ENCODE assay signal across 2 cellular contexts in genomic region chr17:46167267-46167666, GRCh38.
TF ChIP-seq lines count a peak whose summit lies in the region.

No MANE protein-coding gene starts in this region.

TF ChIP-seq in SK-N-SH, 30 proteins besides CTCF, POLR2A, EP300 and RAD21:
- no peak for TF ChIP-seq USF1 (IDR thresholded peaks at IDR 0.05; ENCODE audit: borderline replicate concordance, low read depth)
- TF ChIP-seq MXI1 (IDR thresholded peaks at IDR 0.05; ENCODE audit: low read depth, low read length) = no peak
- no peak for TF ChIP-seq MAX (IDR thresholded peaks at IDR 0.05; ENCODE audit: low read depth)
- TF ChIP-seq EZH2phosphoT487 (IDR thresholded peaks at IDR 0.05; ENCODE audit: borderline replicate concordance, low read depth) = no peak
- no peak for TF ChIP-seq FOSL2 (IDR thresholded peaks at IDR 0.05; ENCODE audit: borderline replicate concordance, low read depth)
- TF ChIP-seq SMC3 (IDR thresholded peaks at IDR 0.05; ENCODE audit: low read depth, low read length) = no peak
- TF ChIP-seq GATA2 (CRISPR knock-in tag; IDR thresholded peaks at IDR 0.05) = no peak
- TF ChIP-seq MEF2A (IDR thresholded peaks at IDR 0.05; ENCODE audit: borderline replicate concordance, low read depth) = no peak
- TF ChIP-seq GABPA (IDR thresholded peaks at IDR 0.05; ENCODE audit: low read depth) = no peak
- no peak for TF ChIP-seq RXRA (IDR thresholded peaks at IDR 0.05; ENCODE audit: borderline replicate concordance, low read depth)
- TF ChIP-seq NFIC (IDR thresholded peaks at IDR 0.05; ENCODE audit: borderline replicate concordance) = no peak
- no peak for TF ChIP-seq ZBTB33 (IDR thresholded peaks at IDR 0.05; ENCODE audit: borderline replicate concordance, low read depth)
- TF ChIP-seq ELF1 (IDR thresholded peaks at IDR 0.05) = no peak
- no peak for TF ChIP-seq USF2 (IDR thresholded peaks at IDR 0.05; ENCODE audit: borderline replicate concordance, low read depth, low read length)
- TF ChIP-seq TAF1 (IDR thresholded peaks at IDR 0.05; ENCODE audit: borderline replicate concordance, low read depth, low read length) = no peak

TF ChIP-seq in SK-N-SH treated with all-trans-retinoic acid at 6 μM for 48 hours, 23 proteins besides CTCF, POLR2A, EP300 and RAD21 (continued from another document):
- TF ChIP-seq TSHZ2 (CRISPR knock-in tag; IDR thresholded peaks at IDR 0.05) = no peak
- TF ChIP-seq TCF4 (CRISPR knock-in tag; IDR thresholded peaks at IDR 0.05; ENCODE audit: borderline replicate concordance) = no peak
- no peak for TF ChIP-seq RARB (CRISPR knock-in tag; IDR thresholded peaks at IDR 0.05)
- no peak for TF ChIP-seq ZFP30 (CRISPR knock-in tag; IDR thresholded peaks at IDR 0.05)
- TF ChIP-seq PATZ1 (CRISPR knock-in tag; IDR thresholded peaks at IDR 0.05; ENCODE audit: borderline replicate concordance) = no peak
- no peak for TF ChIP-seq ZFP3 (CRISPR knock-in tag; IDR thresholded peaks at IDR 0.05)
- TF ChIP-seq ZC3H10 (CRISPR knock-in tag; IDR thresholded peaks at IDR 0.05) = no peak
- TF ChIP-seq TOX (CRISPR knock-in tag; IDR thresholded peaks at IDR 0.05; ENCODE audit: borderline replicate concordance) = no peak
- no peak for TF ChIP-seq BACH2 (CRISPR knock-in tag; IDR thresholded peaks at IDR 0.05; ENCODE audit: borderline replicate concordance)
- TF ChIP-seq ZNF70 (CRISPR knock-in tag; IDR thresholded peaks at IDR 0.05) = no peak
- no peak for TF ChIP-seq ZNF565 (CRISPR knock-in tag; conservative IDR thresholded peaks at IDR 0.05; ENCODE audit: low read depth)
